ENCODE assay signal across 24 cellular contexts in genomic region chr16:442976-443375, GRCh38. TPM values are rescaled to one million over a fixed set of nuclear protein-coding genes. Genes with fewer than 3 reads are reported as not detected.
DNase-seq lines count a peak whose midpoint lies in the region; FAIRE-seq and TF ChIP-seq lines count a peak whose summit lies in the region.
"Had no signal": no experiment of that assay in that cellular context is flagged by ENCODE, and none has a peak within 500 bp of the region (broad histone marks: within the 10 kb centered on the region; RNA-seq: fewer than 3 reads in every experiment).

No MANE protein-coding gene starts in this region.

- no peaks in the 10 kb centered on the region for H3K9me3 Mint-ChIP-seq in activated T-helper 2 cell treated with anti-CD3 and anti-CD28 coated beads, Interferon-gamma antibody, Interleukin-2, Interleukin-4, amounts not matched to agents 10 μg/mL and 5 μg/mL and 100 μg/mL, durations not matched to agents 14 hours and 24 hours and 36 hours
- H3K9me3 Mint-ChIP-seq: activated CD4-positive, alpha-beta T cell treated with anti-CD3 and anti-CD28 coated beads, Interleukin-2, amount 10 ng/mL, durations not matched to agents 24 days and 14 days; CD8-positive, alpha-beta T cell; dendritic cell treated with granulocyte-macrophage colony-stimulating factor and Interleukin-4, amounts not matched to agents 40 ng/mL and 50 ng/mL, for 4 days; natural killer cell treated with Interleukin-12 subunit alpha and Interleukin-12 subunit beta and Interleukin-15 and Interleukin-18, amount 100 ng/mL, for 72 hours had no signal

- no peak overlapping the region for H3K4me3 Mint-ChIP-seq in activated T-helper 2 cell treated with anti-CD3 and anti-CD28 coated beads, Interferon-gamma antibody, Interleukin-2, Interleukin-4, amounts not matched to agents 10 μg/mL and 5 μg/mL and 100 μg/mL, durations not matched to agents 14 hours and 24 hours and 36 hours (ENCODE audit: low read depth)
- H3K4me3 Mint-ChIP-seq: activated CD4-positive, alpha-beta T cell treated with anti-CD3 and anti-CD28 coated beads, Interleukin-2, amount 10 ng/mL, durations not matched to agents 24 days and 14 days; CD8-positive, alpha-beta T cell; dendritic cell treated with granulocyte-macrophage colony-stimulating factor and Interleukin-4, amounts not matched to agents 40 ng/mL and 50 ng/mL, for 4 days; natural killer cell treated with Interleukin-12 subunit alpha and Interleukin-12 subunit beta and Interleukin-15 and Interleukin-18, amount 100 ng/mL, for 72 hours had no signal

- peaks cover 15 to 62% (median 31%) of the 10 kb centered on the region in 11 experiments; a peak in 21 of 22 replicates for H3K36me3 ChIP-seq in BLaER1 treated with 17β-estradiol and CSF1 and Interleukin-3, amounts not matched to agents 10 nM and 100 nM
- no peaks in the 10 kb centered on the region for H3K36me3 ChIP-seq in skeletal muscle satellite cell (ENCODE audit: insufficient read depth, low read length)
- H3K36me3 ChIP-seq: adrenal gland, breast epithelium had no signal

- H3K4me3 ChIP-seq in BLaER1 treated with 17β-estradiol and CSF1 and Interleukin-3, amounts not matched to agents 10 nM and 100 nM = no peak overlapping the region
- H3K4me3 ChIP-seq in fibroblast of villous mesenchyme (ENCODE audit: low read depth, low read length) (peak overlapping the region; percentile 9), skeletal muscle satellite cell (ENCODE audit: low read length) (no peak overlapping the region)
- H3K4me3 ChIP-seq: adrenal gland, breast epithelium, gastroesophageal sphincter, MG63 had no signal

- H3K36me3 Mint-ChIP-seq in activated T-helper 2 cell treated with anti-CD3 and anti-CD28 coated beads, Interferon-gamma antibody, Interleukin-2, Interleukin-4, amounts not matched to agents 10 μg/mL and 5 μg/mL and 100 μg/mL, durations not matched to agents 14 hours and 24 hours and 36 hours (ENCODE audit: low read depth) = no peaks in the 10 kb centered on the region
- H3K36me3 Mint-ChIP-seq: natural killer cell treated with Interleukin-12 subunit alpha and Interleukin-12 subunit beta and Interleukin-15 and Interleukin-18, amount 100 ng/mL, for 72 hours had no signal

- H4K20me1 ChIP-seq in BLaER1 treated with 17β-estradiol and CSF1 and Interleukin-3, amounts not matched to agents 10 nM and 100 nM = peaks cover 13 to 100% (median 85%) of the 10 kb centered on the region in 11 experiments; a peak in 19 of 22 replicates

- no peak for FAIRE-seq in frontal cortex (lab: Jason Lieb, UNC)
- FAIRE-seq: endothelial cell of umbilical vein, H1 had no signal

- TF ChIP-seq CTCF in fibroblast of villous mesenchyme (IDR thresholded peaks at IDR 0.05; ENCODE audit: insufficient read depth, low read depth, low read length) = no peak

- peaks cover 17 to 54% (median 32%) of the 10 kb centered on the region in 10 experiments for H3K4me1 ChIP-seq in BLaER1 treated with 17β-estradiol and CSF1 and Interleukin-3, amounts not matched to agents 10 nM and 100 nM
- H3K4me1 ChIP-seq in skeletal muscle satellite cell (ENCODE audit: control insufficient read depth, insufficient read depth, low read length) = peaks cover 19% of the 10 kb centered on the region
- H3K4me1 ChIP-seq: adrenal gland had no signal

- H3K4me2 ChIP-seq in BLaER1 treated with 17β-estradiol and CSF1 and Interleukin-3, amounts not matched to agents 10 nM and 100 nM = peak overlapping the region; percentile 25 to 66 (median 46); a peak in 21 of 22 replicates
- peak overlapping the region; percentile 2 for H3K4me2 ChIP-seq in skeletal muscle satellite cell (ENCODE audit: low read length)

- no peaks in the 10 kb centered on the region for H3K27me3 ChIP-seq in BLaER1 treated with 17β-estradiol and CSF1 and Interleukin-3, amounts not matched to agents 10 nM and 100 nM
- H3K27me3 ChIP-seq in skeletal muscle satellite cell (ENCODE audit: control insufficient read depth, insufficient read depth, low read length) = no peaks in the 10 kb centered on the region
- H3K27me3 ChIP-seq: adrenal gland, breast epithelium, gastroesophageal sphincter, MG63 had no signal

- H3K4me1 Mint-ChIP-seq in activated T-helper 2 cell treated with anti-CD3 and anti-CD28 coated beads, Interferon-gamma antibody, Interleukin-2, Interleukin-4, amounts not matched to agents 10 μg/mL and 5 μg/mL and 100 μg/mL, durations not matched to agents 14 hours and 24 hours and 36 hours (ENCODE audit: low read depth) = no peaks in the 10 kb centered on the region

- peak overlapping the region in 2 of 11 experiments; percentile 3 to 12; a peak in 1 of 22 replicates for H3K27ac ChIP-seq in BLaER1 treated with 17β-estradiol and CSF1 and Interleukin-3, amounts not matched to agents 10 nM and 100 nM
- H3K27ac ChIP-seq: adrenal gland, gastroesophageal sphincter had no signal

- no peak overlapping the region for H3K27ac Mint-ChIP-seq in activated T-helper 2 cell treated with anti-CD3 and anti-CD28 coated beads, Interferon-gamma antibody, Interleukin-2, Interleukin-4, amounts not matched to agents 10 μg/mL and 5 μg/mL and 100 μg/mL, durations not matched to agents 14 hours and 24 hours and 36 hours
- H3K27ac Mint-ChIP-seq: activated CD4-positive, alpha-beta T cell treated with anti-CD3 and anti-CD28 coated beads, Interleukin-2, amount 10 ng/mL, durations not matched to agents 24 days and 14 days; CD8-positive, alpha-beta T cell; dendritic cell treated with granulocyte-macrophage colony-stimulating factor and Interleukin-4, amounts not matched to agents 40 ng/mL and 50 ng/mL, for 4 days; natural killer cell treated with Interleukin-12 subunit alpha and Interleukin-12 subunit beta and Interleukin-15 and Interleukin-18, amount 100 ng/mL, for 72 hours had no signal

- H3K9ac ChIP-seq in BLaER1 treated with 17β-estradiol and CSF1 and Interleukin-3, amounts not matched to agents 10 nM and 100 nM = peak overlapping the region in 1 of 11 experiments; percentile 8; a peak in 1 of 22 replicates
- H3K9ac ChIP-seq in skeletal muscle satellite cell (ENCODE audit: low read depth, low read length) = no peak overlapping the region

- no peaks in the 10 kb centered on the region for H3K9me3 ChIP-seq in BLaER1 treated with 17β-estradiol and CSF1 and Interleukin-3, amounts not matched to agents 10 nM and 100 nM (replicated peaks in 1 of 11)
- no peaks in the 10 kb centered on the region for H3K9me3 ChIP-seq in skeletal muscle satellite cell (replicated peaks; ENCODE audit: low read length)
- H3K9me3 ChIP-seq: adrenal gland, breast epithelium, gastroesophageal sphincter, MG63 had no signal

- DNase-seq in NAMALWA (ENCODE audit: low spot score) (peak; percentile 19), fibroblast of villous mesenchyme (ENCODE audit: low read depth) (peak; percentile 54), putamen (ENCODE audit: low spot score) (no peak), frontal cortex (ENCODE audit: low spot score in 2 of 2) (no peak)
- DNase-seq in activated T-helper 2 cell treated with anti-CD3 and anti-CD28 coated beads, Interferon-gamma antibody, Interleukin-2, Interleukin-4, amounts not matched to agents 10 μg/mL and 5 μg/mL and 100 μg/mL, durations not matched to agents 14 hours and 24 hours and 36 hours (ENCODE audit: low spot score) = no peak
- DNase-seq: activated CD4-positive, alpha-beta T cell treated with anti-CD3 and anti-CD28 coated beads, Interleukin-2, amount 10 ng/mL, durations not matched to agents 24 days and 14 days; adrenal gland; CD8-positive, alpha-beta T cell; DMS153; GF-D8; IMR-90; kidney glomerular epithelial cell; MG63; NCI-H146; NCI-H526 treated with DMSO at 0.1 percent for 48 hours; SW 1271 had no signal

- intact Hi-C loops in activated T-helper 2 cell treated with anti-CD3 and anti-CD28 coated beads, Interferon-gamma antibody, Interleukin-2, Interleukin-4, amounts not matched to agents 10 μg/mL and 5 μg/mL and 100 μg/mL, durations not matched to agents 14 hours and 24 hours and 36 hours (cut with micrococcal nuclease) = no loop called here

- no peaks in the 10 kb centered on the region for H3K27me3 Mint-ChIP-seq in activated T-helper 2 cell treated with anti-CD3 and anti-CD28 coated beads, Interferon-gamma antibody, Interleukin-2, Interleukin-4, amounts not matched to agents 10 μg/mL and 5 μg/mL and 100 μg/mL, durations not matched to agents 14 hours and 24 hours and 36 hours (ENCODE audit: low read depth)
- H3K27me3 Mint-ChIP-seq: activated CD4-positive, alpha-beta T cell treated with anti-CD3 and anti-CD28 coated beads, Interleukin-2, amount 10 ng/mL, durations not matched to agents 24 days and 14 days; dendritic cell treated with granulocyte-macrophage colony-stimulating factor and Interleukin-4, amounts not matched to agents 40 ng/mL and 50 ng/mL, for 4 days; natural killer cell treated with Interleukin-12 subunit alpha and Interleukin-12 subunit beta and Interleukin-15 and Interleukin-18, amount 100 ng/mL, for 72 hours had no signal

RNA-seq across cellular contexts. Expression of gene RAB11FIP3, which starts 17.5 kb away (rescaled TPM):
- total RNA-seq in fibroblast of villous mesenchyme = 19.0 and 19.4 TPM in 2 replicates
- total RNA-seq in skeletal muscle satellite cell (2012; rRNA removed) = 12.9 and 15.2 TPM in 2 replicates
- total RNA-seq in activated T-helper 2 cell treated with anti-CD3 and anti-CD28 coated beads, Interferon-gamma antibody, Interleukin-2, Interleukin-4, amounts not matched to agents 10 μg/mL and 5 μg/mL and 100 μg/mL, durations not matched to agents 14 hours and 24 hours and 36 hours = 45.7 and 47.2 TPM in 2 replicates
- total RNA-seq in frontal cortex = 26.5 TPM

RNA-seq across cellular contexts. Expression of gene DECR2, which starts 41.3 kb away (rescaled TPM):
- total RNA-seq in fibroblast of villous mesenchyme = 11.6 and 16.0 TPM in 2 replicates
- total RNA-seq in skeletal muscle satellite cell (2012; rRNA removed) = 17.5 and 21.8 TPM in 2 replicates
- 18.9 and 20.9 TPM in 2 replicates for total RNA-seq in activated T-helper 2 cell treated with anti-CD3 and anti-CD28 coated beads, Interferon-gamma antibody, Interleukin-2, Interleukin-4, amounts not matched to agents 10 μg/mL and 5 μg/mL and 100 μg/mL, durations not matched to agents 14 hours and 24 hours and 36 hours
- total RNA-seq in frontal cortex = 7.7 TPM

RNA-seq across cellular contexts. Expression of gene NME4, which starts 46.0 kb away (rescaled TPM):
- total RNA-seq in fibroblast of villous mesenchyme (126 TPM in 2 replicates), frontal cortex (12.6 TPM)
- total RNA-seq in skeletal muscle satellite cell (2012; rRNA removed) = 86.2 and 134 TPM in 2 replicates
- total RNA-seq in activated T-helper 2 cell treated with anti-CD3 and anti-CD28 coated beads, Interferon-gamma antibody, Interleukin-2, Interleukin-4, amounts not matched to agents 10 μg/mL and 5 μg/mL and 100 μg/mL, durations not matched to agents 14 hours and 24 hours and 36 hours = 78.4 and 84.2 TPM in 2 replicates

Comparison
In these comparisons a context has a peak if more than half of its experiments do, and no peak if none do; other contexts are left out.
1. DNase-seq: peak in NAMALWA (single experiment) and fibroblast of villous mesenchyme (single experiment); none in activated T-helper 2 cell treated with anti-CD3 and anti-CD28 coated beads, Interferon-gamma antibody, Interleukin-2, Interleukin-4, amounts not matched to agents 10 μg/mL and 5 μg/mL and 100 μg/mL, durations not matched to agents 14 hours and 24 hours and 36 hours (single experiment), putamen (single experiment) and frontal cortex (0 of 2).